ENCODE assay signal across 22 cellular contexts in the genomic region with DNA sequence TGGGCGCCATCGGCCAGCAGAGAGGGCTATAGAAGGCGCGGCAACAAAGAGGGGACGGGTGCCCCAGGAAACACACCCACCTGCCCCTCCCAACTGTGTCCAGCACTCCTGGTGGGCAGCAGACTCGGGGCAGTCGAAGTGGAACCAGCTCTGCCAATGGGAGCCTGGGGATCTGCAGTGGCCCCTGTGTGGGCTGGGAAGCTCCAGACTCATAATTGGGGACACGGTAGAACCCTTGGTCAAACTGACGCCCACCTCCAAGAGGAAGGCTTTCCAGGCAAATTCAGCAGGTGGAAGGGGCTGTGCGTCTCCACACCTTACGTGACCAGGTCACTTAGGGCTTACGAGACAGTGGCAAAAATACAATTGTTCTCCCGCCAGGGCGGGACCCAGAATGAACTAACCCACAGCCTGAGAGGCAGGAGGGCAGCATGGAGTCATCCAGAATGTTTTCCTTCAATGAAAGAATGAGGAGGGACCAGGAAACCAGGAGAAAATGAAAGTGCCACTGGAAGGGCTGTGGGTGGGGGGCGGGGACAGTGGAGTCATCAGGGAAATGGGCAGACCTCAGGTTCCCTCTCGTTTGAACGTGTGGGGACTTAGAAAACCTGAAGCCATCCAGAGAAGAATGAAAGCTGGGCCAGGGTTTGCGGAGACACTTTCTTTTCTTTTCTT. TPM values are rescaled to one million over a fixed set of nuclear protein-coding genes. Genes with fewer than 3 reads are reported as not detected.
A peak's percentile ranks its signal among the peaks of the same experiment; 100 is the strongest.
DNase-seq lines count a peak whose midpoint lies in the region; ATAC-seq and TF ChIP-seq lines count a peak whose summit lies in the region.
"Had no signal": no experiment of that assay in that cellular context is flagged by ENCODE, and none has a peak within 500 bp of the region (broad histone marks: within the 10 kb centered on the region; RNA-seq: fewer than 3 reads in every experiment).

No MANE protein-coding gene starts in this region.

- no peaks in the 10 kb centered on the region for H3K9me3 Mint-ChIP-seq in chondrocyte (ENCODE audit: low read depth)
- H3K9me3 Mint-ChIP-seq in activated naive CD4-positive, alpha-beta T cell treated with anti-CD3 and anti-CD28 coated beads, Interleukin-2, amount 10 ng/mL, durations not matched to agents 7 days and 5 days, result no peaks in the 10 kb centered on the region
- H3K9me3 Mint-ChIP-seq: activated naive CD4-positive, alpha-beta T cell treated with anti-CD3 and anti-CD28 coated beads, Interleukin-2, amount 50 U/mL, for 72 hours; effector memory CD8-positive, alpha-beta T cell had no signal

- intact Hi-C loops in left ventricle myocardium superior (cut with micrococcal nuclease), result no loop called here
- intact Hi-C loops in mucosa of descending colon (cut with DNase I, micrococcal nuclease), result no loop called here
- intact Hi-C loops in vagina (cut with DNase I), result no loop called here

- no peaks in the 10 kb centered on the region for H3K36me3 Mint-ChIP-seq in chondrocyte (ENCODE audit: low read depth)
- no peaks in the 10 kb centered on the region for H3K36me3 Mint-ChIP-seq in activated naive CD4-positive, alpha-beta T cell treated with anti-CD3 and anti-CD28 coated beads, Interleukin-2, amount 10 ng/mL, durations not matched to agents 7 days and 5 days
- H3K36me3 Mint-ChIP-seq: activated naive CD4-positive, alpha-beta T cell treated with anti-CD3 and anti-CD28 coated beads, Interleukin-2, amount 50 U/mL, for 72 hours had no signal

- H3K4me1 Mint-ChIP-seq in chondrocyte (ENCODE audit: low read depth), result peaks cover 3% of the 10 kb centered on the region
- H3K4me1 Mint-ChIP-seq in activated naive CD4-positive, alpha-beta T cell treated with anti-CD3 and anti-CD28 coated beads, Interleukin-2, amount 10 ng/mL, durations not matched to agents 7 days and 5 days, result no peaks in the 10 kb centered on the region

- no peak overlapping the region for H3K4me3 ChIP-seq in right atrium auricular region
- H3K4me3 ChIP-seq in mucosa of descending colon, result no peak overlapping the region
- H3K4me3 ChIP-seq in vagina, result no peak overlapping the region
- H3K4me3 ChIP-seq: left lung, SJCRH30 had no signal

- H3K36me3 ChIP-seq in right atrium auricular region (no peaks in the 10 kb centered on the region), mucosa of descending colon (ENCODE audit: low read depth) (no peaks in the 10 kb centered on the region), vagina (no peaks in the 10 kb centered on the region)
- H3K36me3 ChIP-seq: left lung, neutrophil, SJCRH30 had no signal

- H3K9me3 ChIP-seq in right atrium auricular region, result no peaks in the 10 kb centered on the region
- no peaks in the 10 kb centered on the region for H3K9me3 ChIP-seq in mucosa of descending colon
- H3K9me3 ChIP-seq in vagina, result no peaks in the 10 kb centered on the region
- H3K9me3 ChIP-seq: left lung, neutrophil, SJCRH30 had no signal

- H3K27ac ChIP-seq in right atrium auricular region (no peak overlapping the region), vagina (no peak overlapping the region)
- H3K27ac ChIP-seq: left lung, neutrophil, SJCRH30, VCaP had no signal

- no peak overlapping the region for H3K27ac Mint-ChIP-seq in chondrocyte (ENCODE audit: unreplicated experiment)
- no peak overlapping the region for H3K27ac Mint-ChIP-seq in activated naive CD4-positive, alpha-beta T cell treated with anti-CD3 and anti-CD28 coated beads, Interleukin-2, amount 10 ng/mL, durations not matched to agents 7 days and 5 days
- H3K27ac Mint-ChIP-seq: activated naive CD4-positive, alpha-beta T cell treated with anti-CD3 and anti-CD28 coated beads, Interleukin-2, amount 50 U/mL, for 72 hours; effector memory CD8-positive, alpha-beta T cell; T-helper 17 cell had no signal

- no peak for TF ChIP-seq CTCF in right atrium auricular region (IDR thresholded peaks at IDR 0.05)
- no peak for TF ChIP-seq CTCF in chondrocyte (IDR thresholded peaks at IDR 0.05)
- TF ChIP-seq CTCF in mucosa of descending colon (IDR thresholded peaks at IDR 0.05), result no peak
- no peak for TF ChIP-seq CTCF in vagina (IDR thresholded peaks at IDR 0.05)

- ATAC-seq in left ventricle myocardium superior (no peak), mucosa of descending colon (peak; percentile 23), HG03460 (IDR thresholded peaks at IDR 0.05; ENCODE audit: unreplicated experiment) (no peak)
- ATAC-seq: activated naive CD4-positive, alpha-beta T cell treated with anti-CD3 and anti-CD28 coated beads, Interleukin-2, amount 50 U/mL, for 72 hours; effector memory CD8-positive, alpha-beta T cell; left lung; T-helper 17 cell had no signal

- no peak for TF ChIP-seq POLR2A in vagina (IDR thresholded peaks at IDR 0.05)

- DNase-seq in right atrium auricular region (ENCODE audit: low spot score) (peak; percentile 18), left ventricle myocardium superior (no peak), chondrocyte (ENCODE audit: low spot score) (peak; percentile 63), mucosa of descending colon (no peak), vagina (ENCODE audit: extremely low spot score in 2 of 2) (peak; percentile 37 to 67), DMS 273 (lab: John Stamatoyannopoulos, UW; ENCODE audit: unreplicated experiment) (no peak)
- DNase-seq in activated naive CD4-positive, alpha-beta T cell treated with anti-CD3 and anti-CD28 coated beads, Interleukin-2, amount 10 ng/mL, durations not matched to agents 7 days and 5 days, result no peak
- DNase-seq: activated CD4-positive, alpha-beta T cell treated with anti-CD3 and anti-CD28 coated beads, Interleukin-2, amount 50 U/mL, for 4 hours; activated T-cell treated with anti-CD3 and anti-CD28 coated beads, Interleukin-2, amount 50 U/mL, for 48 hours; cerebellar nuclear complex; DMS 273 treated with DMSO at 0.1 percent for 48 hours; effector memory CD8-positive, alpha-beta T cell; GDM1; NCI-H1694 treated with DMSO at 0.1 percent for 48 hours; SJCRH30; T-helper 17 cell had no signal

- no peak overlapping the region for H3K4me3 Mint-ChIP-seq in chondrocyte (ENCODE audit: unreplicated experiment)
- H3K4me3 Mint-ChIP-seq in activated naive CD4-positive, alpha-beta T cell treated with anti-CD3 and anti-CD28 coated beads, Interleukin-2, amount 10 ng/mL, durations not matched to agents 7 days and 5 days, result no peak overlapping the region
- H3K4me3 Mint-ChIP-seq: effector memory CD8-positive, alpha-beta T cell; T-helper 17 cell had no signal

- peaks cover 58% of the 10 kb centered on the region for H3K27me3 Mint-ChIP-seq in chondrocyte (ENCODE audit: low read depth)
- H3K27me3 Mint-ChIP-seq in activated naive CD4-positive, alpha-beta T cell treated with anti-CD3 and anti-CD28 coated beads, Interleukin-2, amount 10 ng/mL, durations not matched to agents 7 days and 5 days, result peaks cover 4% of the 10 kb centered on the region

- CTCF ChIA-PET in activated naive CD4-positive, alpha-beta T cell treated with anti-CD3 and anti-CD28 coated beads, Interleukin-2, amount 10 ng/mL, durations not matched to agents 7 days and 5 days (lab: Charles Lee), result no interaction called here

- no peaks in the 10 kb centered on the region for H3K4me1 ChIP-seq in right atrium auricular region
- no peaks in the 10 kb centered on the region for H3K4me1 ChIP-seq in mucosa of descending colon (ENCODE audit: low read depth)
- H3K4me1 ChIP-seq in vagina, result no peaks in the 10 kb centered on the region
- H3K4me1 ChIP-seq: left lung, SJCRH30 had no signal

- H3K27me3 ChIP-seq in right atrium auricular region (no peaks in the 10 kb centered on the region), vagina (no peaks in the 10 kb centered on the region)
- H3K27me3 ChIP-seq: SJCRH30 had no signal

RNA-seq across cellular contexts. Expression of gene SHANK2, which starts 53.2 kb away (rescaled TPM):
- total RNA-seq in right atrium auricular region (under 1 TPM; 0.07 to 0.35 TPM), left ventricle myocardium superior (0.32 TPM), chondrocyte (0.53 to 1.6 TPM (median 0.97 TPM) in 3 replicates), mucosa of descending colon (10 to 100 TPM; 25.8 to 58.0 (median 38.7) TPM), vagina (11.0 TPM)
- total RNA-seq: activated naive CD4-positive, alpha-beta T cell treated with anti-CD3 and anti-CD28 coated beads, Interleukin-2, amount 50 U/mL, for 72 hours; H4 had no signal

Comparison
In these comparisons a context has a peak if more than half of its experiments do, and no peak if none do; other contexts are left out.
1. DNase-seq: peak in right atrium auricular region (single experiment), chondrocyte (single experiment) and vagina (2 of 2); none in left ventricle myocardium superior (single experiment), mucosa of descending colon (0 of 3), activated naive CD4-positive, alpha-beta T cell treated with anti-CD3 and anti-CD28 coated beads, Interleukin-2, amount 10 ng/mL, durations not matched to agents 7 days and 5 days (single experiment) and DMS 273 (single experiment).